18 cellular contexts compared by ENCODE assay signal in the genomic region with DNA sequence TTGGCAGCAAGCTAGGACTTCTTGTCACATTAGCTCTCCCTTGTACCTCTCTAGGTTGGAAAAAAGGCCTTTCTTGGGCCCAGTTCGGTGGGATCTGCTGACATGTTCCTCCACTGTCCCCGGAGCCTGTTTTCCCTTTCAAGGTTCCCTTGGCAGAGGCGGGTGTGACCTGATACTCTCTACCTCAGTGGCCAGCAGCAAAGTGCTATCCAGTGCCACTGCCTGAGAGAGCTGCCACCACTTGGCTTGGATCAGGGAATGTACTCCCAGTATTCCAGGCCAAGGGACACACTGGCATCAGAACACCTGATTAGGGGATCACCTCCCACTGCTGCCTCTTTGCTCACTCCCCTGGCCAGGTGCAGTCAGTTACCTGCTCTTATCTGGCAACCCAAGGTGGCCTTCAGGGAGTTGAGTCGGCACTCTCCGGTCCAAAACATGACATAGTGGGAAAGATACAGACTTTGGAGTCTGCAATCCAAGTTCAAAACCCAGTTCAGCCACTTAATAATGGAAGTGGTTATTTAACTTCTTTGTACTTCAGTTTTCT. TPM values are rescaled to one million over a fixed set of nuclear protein-coding genes. Genes with fewer than 3 reads are reported as not detected.
DNase-seq lines count a peak whose midpoint lies in the region; ATAC-seq and TF ChIP-seq lines count a peak whose summit lies in the region.
"Had no signal": no experiment of that assay in that cellular context is flagged by ENCODE, and none has a peak within 500 bp of the region (broad histone marks: within the 10 kb centered on the region; RNA-seq: fewer than 3 reads in every experiment).

No MANE protein-coding gene starts in this region.

- TF ChIP-seq POLR2A in heart left ventricle (IDR thresholded peaks at IDR 0.05): no peak

- H2AFZ ChIP-seq in Karpas-422 (ENCODE audit: low read length): no peak overlapping the region

- H3K9me2 ChIP-seq in Karpas-422 (replicated peaks; ENCODE audit: insufficient read depth, low read length): no peaks in the 10 kb centered on the region

- 57 to 71% (median 68%) methylated on average over 5 of the region's 5 CpGs for WGBS in heart left ventricle, 4 donors

- ATAC-seq in natural killer cell treated with Interleukin-12 subunit alpha and Interleukin-12 subunit beta and Interleukin-15 and Interleukin-18, amount 100 ng/mL, for 72 hours: no peak
- no peak for ATAC-seq in natural killer cell
- ATAC-seq in heart left ventricle: peak in 3 of 4 donors; percentile 21 to 41 (median 41)
- ATAC-seq in left ventricle myocardium superior: peak; percentile 25

- DNase-seq in natural killer cell treated with Interleukin-12 subunit alpha and Interleukin-12 subunit beta and Interleukin-15 and Interleukin-18, amount 100 ng/mL, for 72 hours (ENCODE audit: low spot score): peak; percentile 57
- DNase-seq in natural killer cell (no peak), heart left ventricle (peak in 4 of 5 donors; percentile 30 to 63 (median 38)), left ventricle myocardium superior (peak; percentile 59), Karpas-422 (no peak), mucosa of gallbladder (ENCODE audit: low spot score) (no peak)
- DNase-seq in activated T-helper 1 cell treated with anti-CD3 and anti-CD28 coated beads, Interleukin-12 subunit alpha, Interleukin-12 subunit beta, Interleukin-2, Interleukin-4 antibody, amounts not matched to agents 30 ng/mL and 10 ng/mL and 1 ng/mL, durations not matched to agents 14 hours and 24 hours and 36 hours (ENCODE audit: low spot score): no peak
- DNase-seq: C1 segment of cervical spinal cord; Calu3; CD4-positive, alpha-beta memory T cell; COR-L47; DMS153; DND-41; GOT3; HFFc6 had no signal

- no peaks in the 10 kb centered on the region for H4K20me1 ChIP-seq in Karpas-422 (ENCODE audit: insufficient read depth, low read depth, low read length)

- no peaks in the 10 kb centered on the region for H3K27me3 ChIP-seq in heart left ventricle
- H3K27me3 ChIP-seq in stomach smooth muscle (ENCODE audit: control insufficient read depth in 1 of 2, insufficient read depth in 2 of 2, low read length in 2 of 2): no peaks in the 10 kb centered on the region
- H3K27me3 ChIP-seq in Karpas-422 (ENCODE audit: low read length): no peaks in the 10 kb centered on the region

- H3K36me3 ChIP-seq in heart left ventricle (no peaks in the 10 kb centered on the region), stomach smooth muscle (ENCODE audit: control insufficient read depth in 2 of 2, insufficient read depth in 2 of 2, low read length in 2 of 2) (no peaks in the 10 kb centered on the region), Karpas-422 (ENCODE audit: insufficient read depth, low read length) (no peaks in the 10 kb centered on the region)
- H3K36me3 ChIP-seq: HAP-1 had no signal

- H3K27me3 Mint-ChIP-seq in natural killer cell treated with Interleukin-12 subunit alpha and Interleukin-12 subunit beta and Interleukin-15 and Interleukin-18, amount 100 ng/mL, for 72 hours: peaks cover 12 to 44% of the 10 kb centered on the region in 2 donors
- peaks cover 16 to 18% of the 10 kb centered on the region in 2 donors for H3K27me3 Mint-ChIP-seq in natural killer cell (ENCODE audit: low read depth in 2 of 2)
- peaks cover 8% of the 10 kb centered on the region for H3K27me3 Mint-ChIP-seq in activated T-helper 1 cell treated with anti-CD3 and anti-CD28 coated beads, Interleukin-12 subunit alpha, Interleukin-12 subunit beta, Interleukin-2, Interleukin-4 antibody, amounts not matched to agents 30 ng/mL and 10 ng/mL and 1 ng/mL, durations not matched to agents 14 hours and 24 hours and 36 hours (ENCODE audit: insufficient read depth)

- no peaks in the 10 kb centered on the region for H3K4me1 Mint-ChIP-seq in natural killer cell treated with Interleukin-12 subunit alpha and Interleukin-12 subunit beta and Interleukin-15 and Interleukin-18, amount 100 ng/mL, for 72 hours (ENCODE audit: low read depth in 2 of 2)
- H3K4me1 Mint-ChIP-seq in natural killer cell: no peaks in the 10 kb centered on the region
- no peaks in the 10 kb centered on the region for H3K4me1 Mint-ChIP-seq in activated T-helper 1 cell treated with anti-CD3 and anti-CD28 coated beads, Interleukin-12 subunit alpha, Interleukin-12 subunit beta, Interleukin-2, Interleukin-4 antibody, amounts not matched to agents 30 ng/mL and 10 ng/mL and 1 ng/mL, durations not matched to agents 14 hours and 24 hours and 36 hours (ENCODE audit: low read depth)

- intact Hi-C loops in natural killer cell (cut with micrococcal nuclease) (no loop called here), heart left ventricle (cut with DNase I) (no loop called here), left ventricle myocardium superior (cut with micrococcal nuclease) (no loop called here)
- intact Hi-C loops in activated T-helper 1 cell treated with anti-CD3 and anti-CD28 coated beads, Interleukin-12 subunit alpha, Interleukin-12 subunit beta, Interleukin-2, Interleukin-4 antibody, amounts not matched to agents 30 ng/mL and 10 ng/mL and 1 ng/mL, durations not matched to agents 14 hours and 24 hours and 36 hours (cut with micrococcal nuclease): no loop called here

- no peak overlapping the region for H3K4me2 ChIP-seq in Karpas-422 (ENCODE audit: low read depth, low read length, poor library complexity, severe bottlenecking)

- no peak overlapping the region for H3K27ac Mint-ChIP-seq in natural killer cell treated with Interleukin-12 subunit alpha and Interleukin-12 subunit beta and Interleukin-15 and Interleukin-18, amount 100 ng/mL, for 72 hours
- no peak overlapping the region for H3K27ac Mint-ChIP-seq in natural killer cell
- H3K27ac Mint-ChIP-seq in activated T-helper 1 cell treated with anti-CD3 and anti-CD28 coated beads, Interleukin-12 subunit alpha, Interleukin-12 subunit beta, Interleukin-2, Interleukin-4 antibody, amounts not matched to agents 30 ng/mL and 10 ng/mL and 1 ng/mL, durations not matched to agents 14 hours and 24 hours and 36 hours: no peak overlapping the region
- H3K27ac Mint-ChIP-seq: CD4-positive, alpha-beta memory T cell; HFFc6 had no signal

- no peak overlapping the region for H3K9ac ChIP-seq in stomach smooth muscle (ENCODE audit: low read length in 2 of 2)
- no peak overlapping the region for H3K9ac ChIP-seq in Karpas-422 (ENCODE audit: low read length)

- H3K9me3 Mint-ChIP-seq in natural killer cell treated with Interleukin-12 subunit alpha and Interleukin-12 subunit beta and Interleukin-15 and Interleukin-18, amount 100 ng/mL, for 72 hours: no peaks in the 10 kb centered on the region
- no peaks in the 10 kb centered on the region for H3K9me3 Mint-ChIP-seq in natural killer cell
- peaks cover 4% of the 10 kb centered on the region for H3K9me3 Mint-ChIP-seq in activated T-helper 1 cell treated with anti-CD3 and anti-CD28 coated beads, Interleukin-12 subunit alpha, Interleukin-12 subunit beta, Interleukin-2, Interleukin-4 antibody, amounts not matched to agents 30 ng/mL and 10 ng/mL and 1 ng/mL, durations not matched to agents 14 hours and 24 hours and 36 hours
- H3K9me3 Mint-ChIP-seq: HFFc6 had no signal

- H3K36me3 Mint-ChIP-seq in natural killer cell treated with Interleukin-12 subunit alpha and Interleukin-12 subunit beta and Interleukin-15 and Interleukin-18, amount 100 ng/mL, for 72 hours: no peaks in the 10 kb centered on the region
- no peaks in the 10 kb centered on the region for H3K36me3 Mint-ChIP-seq in natural killer cell
- no peaks in the 10 kb centered on the region for H3K36me3 Mint-ChIP-seq in activated T-helper 1 cell treated with anti-CD3 and anti-CD28 coated beads, Interleukin-12 subunit alpha, Interleukin-12 subunit beta, Interleukin-2, Interleukin-4 antibody, amounts not matched to agents 30 ng/mL and 10 ng/mL and 1 ng/mL, durations not matched to agents 14 hours and 24 hours and 36 hours (ENCODE audit: low read depth)

- H3K79me2 ChIP-seq in Karpas-422 (ENCODE audit: low read length): no peaks in the 10 kb centered on the region

- no peaks in the 10 kb centered on the region for H3K9me3 ChIP-seq in heart left ventricle
- peaks cover 0 to 2% of the 10 kb centered on the region in 2 donors for H3K9me3 ChIP-seq in stomach smooth muscle (ENCODE audit: control insufficient read depth in 2 of 2, low read length in 2 of 2)
- no peaks in the 10 kb centered on the region for H3K9me3 ChIP-seq in Karpas-422 (ENCODE audit: low read length)
- H3K9me3 ChIP-seq: HAP-1 had no signal

- H3K4me1 ChIP-seq in heart left ventricle: peaks cover 0 to 60% (median 25%) of the 10 kb centered on the region in 12 donors
- H3K4me1 ChIP-seq in stomach smooth muscle (ENCODE audit: control insufficient read depth, insufficient read depth, low read length): peaks cover 41% of the 10 kb centered on the region
- no peaks in the 10 kb centered on the region for H3K4me1 ChIP-seq in Karpas-422 (ENCODE audit: low read length)
- H3K4me1 ChIP-seq: HAP-1 had no signal

- TF ChIP-seq CTCF in natural killer cell (IDR thresholded peaks at IDR 0.05) (no peak), heart left ventricle (IDR thresholded peaks at IDR 0.05) (no peak)

- H3K27ac ChIP-seq in heart left ventricle: peak overlapping the region in 6 of 12 donors; percentile 3 to 78 (median 52)
- H3K27ac ChIP-seq in stomach smooth muscle (ENCODE audit: low read length): peak overlapping the region; percentile 18
- no peak overlapping the region for H3K27ac ChIP-seq in Karpas-422 (ENCODE audit: low read length)

- H3K4me3 ChIP-seq in heart left ventricle (no peak overlapping the region), stomach smooth muscle (ENCODE audit: low read length in 2 of 2) (no peak overlapping the region), Karpas-422 (ENCODE audit: low read length) (no peak overlapping the region)
- H3K4me3 ChIP-seq: HAP-1 had no signal

- no peak overlapping the region for H3K4me3 Mint-ChIP-seq in natural killer cell treated with Interleukin-12 subunit alpha and Interleukin-12 subunit beta and Interleukin-15 and Interleukin-18, amount 100 ng/mL, for 72 hours
- H3K4me3 Mint-ChIP-seq in natural killer cell: no peak overlapping the region
- H3K4me3 Mint-ChIP-seq in activated T-helper 1 cell treated with anti-CD3 and anti-CD28 coated beads, Interleukin-12 subunit alpha, Interleukin-12 subunit beta, Interleukin-2, Interleukin-4 antibody, amounts not matched to agents 30 ng/mL and 10 ng/mL and 1 ng/mL, durations not matched to agents 14 hours and 24 hours and 36 hours: no peak overlapping the region
- H3K4me3 Mint-ChIP-seq: CD4-positive, alpha-beta memory T cell; HFFc6 had no signal

RNA-seq across cellular contexts. Expression of a gene that starts 17.8 kb away (rescaled TPM):
- total RNA-seq in natural killer cell treated with Interleukin-12 subunit alpha and Interleukin-12 subunit beta and Interleukin-15 and Interleukin-18, amount 100 ng/mL, for 72 hours: under 1 TPM; 0.31 to 0.67 TPM
- total RNA-seq in natural killer cell (1 to 10 TPM in 1 of 3 donors, under 1 TPM in 2; 0.14 to 1.6 (median 0.43) TPM), heart left ventricle (10 to 100 TPM; 12.3 to 46.5 (median 25.4) TPM), left ventricle myocardium superior (8.8 TPM), mucosa of gallbladder (5.3 TPM)
- 10 to 100 TPM in 1 of 2 donors, 1 to 10 TPM in 1; 7.6 to 20.2 TPM for polyA plus RNA-seq in heart left ventricle
- 0.12 and 0.34 TPM in 2 replicates for total RNA-seq in activated T-helper 1 cell treated with anti-CD3 and anti-CD28 coated beads, Interleukin-12 subunit alpha, Interleukin-12 subunit beta, Interleukin-2, Interleukin-4 antibody, amounts not matched to agents 30 ng/mL and 10 ng/mL and 1 ng/mL, durations not matched to agents 14 hours and 24 hours and 36 hours
- total RNA-seq in Karpas-422 (2014; rRNA removed; shearing (Covaris generic); ENCODE audit: low replicate concordance): 0.04 TPM in 1 of 2 replicates, not detected in the other
- total RNA-seq: A673 had no signal

Comparison
In these comparisons a context has a peak if more than half of its experiments do, and no peak if none do; other contexts are left out.
1. DNase-seq: peak in natural killer cell treated with Interleukin-12 subunit alpha and Interleukin-12 subunit beta and Interleukin-15 and Interleukin-18, amount 100 ng/mL, for 72 hours (single experiment), heart left ventricle (4 of 5) and left ventricle myocardium superior (single experiment); none in natural killer cell (single experiment), activated T-helper 1 cell treated with anti-CD3 and anti-CD28 coated beads, Interleukin-12 subunit alpha, Interleukin-12 subunit beta, Interleukin-2, Interleukin-4 antibody, amounts not matched to agents 30 ng/mL and 10 ng/mL and 1 ng/mL, durations not matched to agents 14 hours and 24 hours and 36 hours (single experiment), Karpas-422 (single experiment) and mucosa of gallbladder (single experiment).
2. ATAC-seq: peak in heart left ventricle (3 of 4) and left ventricle myocardium superior (single experiment); none in natural killer cell treated with Interleukin-12 subunit alpha and Interleukin-12 subunit beta and Interleukin-15 and Interleukin-18, amount 100 ng/mL, for 72 hours (0 of 2) and natural killer cell (0 of 3).